19 cellular contexts compared by ENCODE assay signal in genomic region chr11:36618025-36618700, GRCh38. TPM values are rescaled to one million over a fixed set of nuclear protein-coding genes. Genes with fewer than 3 reads are reported as not detected.
DNase-seq lines count a peak whose midpoint lies in the region; ATAC-seq, FAIRE-seq and TF ChIP-seq lines count a peak whose summit lies in the region.
"Had no signal": no experiment of that assay in that cellular context is flagged by ENCODE, and none has a peak within 500 bp of the region (broad histone marks: within the 10 kb centered on the region; RNA-seq: fewer than 3 reads in every experiment).

No MANE protein-coding gene starts in this region.

- H3K9me3 ChIP-seq in DND-41 (ENCODE audit: insufficient read depth, low read length, severe bottlenecking) (no peaks in the 10 kb centered on the region), K562 (replicated peaks; ENCODE audit: control insufficient read depth, insufficient read depth, low read depth, low read length) (no peaks in the 10 kb centered on the region), thymus (ENCODE audit: control insufficient read depth) (no peaks in the 10 kb centered on the region)
- H3K9me3 ChIP-seq: MG63 had no signal

- 18% methylated on average over 4 of the region's 4 CpGs for WGBS in K562 (ENCODE audit: insufficient coverage, low coverage, missing lambda C conversion rate)
- WGBS in thymus = 89% methylated on average over 4 of the region's 4 CpGs

- H3K4me3 Mint-ChIP-seq in T-cell = peak overlapping the region in 1 of 3 donors; percentile 0
- H3K4me3 Mint-ChIP-seq: CD4-positive, CD25-positive, alpha-beta regulatory T cell had no signal

- FAIRE-seq in K562 (lab: Jason Lieb, UNC) = no peak
- FAIRE-seq: HepG2 had no signal

- no peaks in the 10 kb centered on the region for H3K36me3 Mint-ChIP-seq in T-cell
- H3K36me3 Mint-ChIP-seq: CD4-positive, CD25-positive, alpha-beta regulatory T cell had no signal

- H3K4me1 ChIP-seq in DND-41 (ENCODE audit: insufficient read depth, low read length) (peaks cover 79% of the 10 kb centered on the region), K562 (replicated peaks in 1 of 2; ENCODE audit: control insufficient read depth in 2 of 2, insufficient read depth in 2 of 2, low read length in 2 of 2) (peaks cover 0 to 17% of the 10 kb centered on the region in 2 experiments; a peak in 2 of 5 replicates), thymus (ENCODE audit: control insufficient read depth, insufficient read depth, low read length) (peaks cover 9% of the 10 kb centered on the region)

- no peaks in the 10 kb centered on the region for H3K9me3 Mint-ChIP-seq in T-cell
- H3K9me3 Mint-ChIP-seq: CD4-positive, CD25-positive, alpha-beta regulatory T cell had no signal

- H3K27ac ChIP-seq in DND-41 (ENCODE audit: low read length) = peak overlapping the region; percentile 96
- no peak overlapping the region for H3K27ac ChIP-seq in K562 (ENCODE audit: extremely low read depth, low read depth, low read length)
- H3K27ac ChIP-seq in thymus (ENCODE audit: low read depth) = peak overlapping the region; percentile 81
- H3K27ac ChIP-seq: GM23248 had no signal

- H3K4me2 ChIP-seq in DND-41 (ENCODE audit: insufficient read depth, low read length) = peak overlapping the region; percentile 62
- peak overlapping the region; percentile 13; the same call in 1 of the 2 replicates for H3K4me2 ChIP-seq in K562 (ENCODE audit: insufficient read depth, low read length)

- H3K4me1 Mint-ChIP-seq in T-cell = peaks cover 0 to 12% (median 3%) of the 10 kb centered on the region in 3 donors
- H3K4me1 Mint-ChIP-seq: CD4-positive, CD25-positive, alpha-beta regulatory T cell had no signal

- no peaks in the 10 kb centered on the region for H3K27me3 ChIP-seq in DND-41 (ENCODE audit: insufficient read depth, low read length, poor library complexity)
- H3K27me3 ChIP-seq in K562 (ENCODE audit: control insufficient read depth in 2 of 2, insufficient read depth in 2 of 2, low read length in 2 of 2) = no peaks in the 10 kb centered on the region
- no peaks in the 10 kb centered on the region for H3K27me3 ChIP-seq in thymus (ENCODE audit: control insufficient read depth, insufficient read depth)
- H3K27me3 ChIP-seq: MG63 had no signal

- in situ Hi-C loops in K562 (cut with MboI) = no loop called here

- H2AFZ ChIP-seq in DND-41 (ENCODE audit: low read depth, low read length) (no peak overlapping the region), K562 (ENCODE audit: low read depth, low read length) (no peak overlapping the region)

- TF ChIP-seq CTCF in DND-41 (IDR thresholded peaks at IDR 0.05; ENCODE audit: borderline replicate concordance, extremely low read depth, low read length, poor library complexity, severe bottlenecking) = no peak
- TF ChIP-seq CTCF in K562 (IDR thresholded peaks at IDR 0.05 in 2 of 3, conservative IDR thresholded peaks at IDR 0.05 in 1 of 3; ENCODE audit: insufficient read depth in 2 of 3, low read depth in 1 of 3, low read length in 3 of 3) = no peak

- H4K20me1 ChIP-seq in DND-41 (ENCODE audit: insufficient read depth, low read length) (no peaks in the 10 kb centered on the region), K562 (replicated peaks; ENCODE audit: control insufficient read depth, insufficient read depth, low read length) (no peaks in the 10 kb centered on the region)

- peak; percentile 74 for ATAC-seq in DND-41 (ENCODE audit: insufficient read depth, low read depth)
- no peak for ATAC-seq in K562
- no peak for ATAC-seq in T-cell (replicated peaks in 1 of 4)
- ATAC-seq: HepG2, PC-3 had no signal

- DNase-seq in DND-41 (peak; percentile 60), NCI-H82 treated with DMSO at 0.1 percent for 48 hours (lab: John Stamatoyannopoulos, UW; ENCODE audit: unreplicated experiment) (peak; percentile 73), K562 (ENCODE audit: extremely low read depth in 1 of 4, low spot score in 3 of 4) (peak in 1 of 4 experiments; percentile 28), KG1 (lab: John Stamatoyannopoulos, UW) (no peak), T-cell (no peak)
- no peak for DNase-seq in stimulated activated naive CD4-positive, alpha-beta T cell treated with Interleukin-2 at 50 U/mL for 16 hours (lab: John Stamatoyannopoulos, UW)
- DNase-seq: CD4-positive, CD25-positive, alpha-beta regulatory T cell; GM23248; MG63; NCI-H1105; NCI-H1694 treated with DMSO at 0.1 percent for 48 hours; NCI-H345; NCI-H526; PC-3; SW 1271 had no signal

- no TSS peak for BruUV-seq in K562 (replicated peaks; lab: Mats Ljungman, UMichigan)

- intact Hi-C loops in K562 (cut with micrococcal nuclease) = no loop called here

- H3K36me3 ChIP-seq in DND-41 (ENCODE audit: insufficient read depth, low read length) (no peaks in the 10 kb centered on the region), K562 (ENCODE audit: control insufficient read depth, insufficient read depth, low read length) (no peaks in the 10 kb centered on the region), thymus (ENCODE audit: control insufficient read depth, insufficient read depth) (no peaks in the 10 kb centered on the region)
- H3K36me3 ChIP-seq: MG63 had no signal

- POLR2A ChIA-PET in K562 (lab: Yijun Ruan, JAX) = interaction anchor here (0.8 to 1.7 kb wide), 2 partner anchors 10 to 54 kb away, joined by 4 to 5 read pairs; no protein-coding TSS in a partner anchor
- POLR2A ChIA-PET in T-cell (lab: Charles Lee) = no interaction called here

- H3K79me2 ChIP-seq in DND-41 (ENCODE audit: insufficient read depth, low read length) = peaks cover 65% of the 10 kb centered on the region
- H3K79me2 ChIP-seq in K562 (ENCODE audit: control insufficient read depth, insufficient read depth, low read length) = no peaks in the 10 kb centered on the region

- H3K27me3 Mint-ChIP-seq in T-cell = peaks cover 10 to 11% of the 10 kb centered on the region in 2 donors

- TF ChIP-seq POLR2A in K562 (conservative IDR thresholded peaks at IDR 0.05) = no peak

- TF ChIP-seq EP300 in K562 (IDR thresholded peaks at IDR 0.05; ENCODE audit: low read length) = peak; percentile 65

- H3K4me3 ChIP-seq in DND-41 (ENCODE audit: low read depth in 1 of 2, low read length in 2 of 2) = peak overlapping the region in 1 of 2 experiments; percentile 43; a peak in 2 of 4 replicates
- no peak overlapping the region for H3K4me3 ChIP-seq in K562
- H3K4me3 ChIP-seq in thymus (ENCODE audit: low read length) = peak overlapping the region; percentile 50
- H3K4me3 ChIP-seq: GM23248, MG63 had no signal

- H3K9ac ChIP-seq in DND-41 (ENCODE audit: low read depth, low read length) (peak overlapping the region; percentile 59), K562 (ENCODE audit: insufficient read depth in 1 of 2, low read depth in 2 of 2, low read length in 2 of 2) (no peak overlapping the region)
- H3K9ac ChIP-seq: GM23248 had no signal

- H3K9me1 ChIP-seq in K562 (ENCODE audit: control insufficient read depth, insufficient read depth, low read length) = no peaks in the 10 kb centered on the region

- no peak overlapping the region for H3K27ac Mint-ChIP-seq in T-cell
- H3K27ac Mint-ChIP-seq: CD4-positive, CD25-positive, alpha-beta regulatory T cell had no signal

- TF ChIP-seq RAD21 in K562 (CRISPR knock-in tag; conservative IDR thresholded peaks at IDR 0.05 in 1 of 2, IDR thresholded peaks at IDR 0.05 in 1 of 2) = no peak

- CTCF ChIA-PET in K562 (lab: Yijun Ruan, JAX; ENCODE audit: low intra/inter-chr PET ratio) (no interaction called here), T-cell (lab: Charles Lee) (interaction anchor here (0.8 kb wide), 2 partner anchors 9 to 54 kb away, joined by 3 read pairs; no protein-coding TSS in a partner anchor)

RNA-seq across cellular contexts. Expression of gene RAG2, which starts 20.1 kb away (rescaled TPM):
- total RNA-seq in K562 (2011; cell fraction: chromatin; rRNA removed; ENCODE audit: low replicate concordance) = not detected in 2 replicates
- total RNA-seq in K562 (2011; cell fraction: nucleolus; rRNA removed) = not detected in 2 replicates
- not detected in 2 replicates for total RNA-seq in K562 (2011; cell fraction: nucleoplasm; rRNA removed)
- total RNA-seq in K562 (2014; rRNA removed) (0.04 and 2.7 TPM in 2 replicates), K562 (2014; rRNA removed; fragmentation: Illumina TruSeq; extraction: Trizol) (0.07 and 0.16 TPM in 2 replicates), K562 (2015; rRNA removed; fragmentation: Illumina TruSeq; extraction: Trizol) (0.53 and 0.72 TPM in 2 replicates), K562 (2021) (not detected in 2 replicates), T-cell (not detected)
- polyA plus RNA-seq in K562 (2011; rRNA removed) (not detected in 2 replicates), K562 (2014; fragmentation: Illumina TruSeq; extraction: Trizol) (0.06 and 0.08 TPM in 2 replicates), K562 (2014; fragmentation: Nextera tagmentation; extraction: Ambion mirVana) (under 1 TPM; 0.24 to 0.28 TPM), K562 (2014; rRNA removed) (0.89 TPM in 1 of 2 replicates, not detected in the other), thymus (16.5 TPM)
- polyA plus RNA-seq in K562 (2011; cell fraction: cytosol; rRNA removed) = not detected in 2 replicates
- polyA plus RNA-seq in K562 (2011; cell fraction: nucleus; rRNA removed) = not detected in 2 replicates
- polyA plus RNA-seq in K562 (2012) = 0.34 and 0.42 TPM in 2 replicates
- polyA minus RNA-seq in K562 (2011; rRNA and poly(A)+ RNA removed) = not detected in 2 replicates
- polyA minus RNA-seq in K562 (2011; cell fraction: cytosol; rRNA and poly(A)+ RNA removed) = not detected in 2 replicates
- polyA minus RNA-seq in K562 (2011; cell fraction: nucleus; rRNA and poly(A)+ RNA removed) = not detected in 2 replicates
- total RNA-seq: A673; CD4-positive, CD25-positive, alpha-beta regulatory T cell; GM23248; HepG2; PC-3; SK-MEL-5 had no signal
- polyA plus RNA-seq: CD4-positive, CD25-positive, alpha-beta regulatory T cell; GM23248; HepG2 had no signal

RNA-seq across cellular contexts. Expression of gene IFTAP, which starts 23.9 kb away (rescaled TPM):
- total RNA-seq in K562 (2011; cell fraction: chromatin; rRNA removed; ENCODE audit: low replicate concordance) = 0.32 and 3.1 TPM in 2 replicates
- total RNA-seq in K562 (2011; cell fraction: nucleolus; rRNA removed) = 0.50 and 1.3 TPM in 2 replicates
- total RNA-seq in K562 (2011; cell fraction: nucleoplasm; rRNA removed) = 2.7 and 3.0 TPM in 2 replicates
- total RNA-seq in K562 (2014; rRNA removed) (10.4 and 10.7 TPM in 2 replicates), K562 (2014; rRNA removed; fragmentation: Illumina TruSeq; extraction: Trizol) (20.1 and 21.4 TPM in 2 replicates), K562 (2015; rRNA removed; fragmentation: Illumina TruSeq; extraction: Trizol) (15.0 and 17.0 TPM in 2 replicates), K562 (2021) (9.2 and 9.8 TPM in 2 replicates), T-cell (1 to 10 TPM in 3 of 5 donors, under 1 TPM in 2; 0.59 to 1.5 (median 1.0) TPM)
- polyA plus RNA-seq in K562 (2011; rRNA removed) (4.4 and 12.2 TPM in 2 replicates), K562 (2014; fragmentation: Illumina TruSeq; extraction: Trizol) (20.6 and 30.0 TPM in 2 replicates), K562 (2014; fragmentation: Nextera tagmentation; extraction: Ambion mirVana) (10 to 100 TPM; 18.1 to 22.4 TPM), K562 (2014; rRNA removed) (17.0 and 23.1 TPM in 2 replicates), thymus (31.8 TPM)
- polyA plus RNA-seq in K562 (2011; cell fraction: cytosol; rRNA removed) = 2.3 and 3.1 TPM in 2 replicates
- polyA plus RNA-seq in K562 (2011; cell fraction: nucleus; rRNA removed) = 1.2 and 1.3 TPM in 2 replicates
- polyA plus RNA-seq in K562 (2012) = 19.5 and 26.7 TPM in 2 replicates
- polyA minus RNA-seq in K562 (2011; rRNA and poly(A)+ RNA removed) = 3.6 and 5.0 TPM in 2 replicates
- polyA minus RNA-seq in K562 (2011; cell fraction: cytosol; rRNA and poly(A)+ RNA removed) = 1.7 TPM in 1 of 2 replicates, not detected in the other
- polyA minus RNA-seq in K562 (2011; cell fraction: nucleus; rRNA and poly(A)+ RNA removed) = 2.1 and 3.4 TPM in 2 replicates
- total RNA-seq: CD4-positive, CD25-positive, alpha-beta regulatory T cell had no signal

RNA-seq across cellular contexts. Expression of gene RAG1, which starts 50.4 kb away (rescaled TPM):
- total RNA-seq in K562 (2011; cell fraction: chromatin; rRNA removed; ENCODE audit: low replicate concordance) = 1.8 and 6.2 TPM in 2 replicates
- total RNA-seq in K562 (2011; cell fraction: nucleolus; rRNA removed) = 0.83 and 2.0 TPM in 2 replicates
- 2.6 and 6.9 TPM in 2 replicates for total RNA-seq in K562 (2011; cell fraction: nucleoplasm; rRNA removed)
- total RNA-seq in K562 (2014; rRNA removed) (1.8 and 2.0 TPM in 2 replicates), K562 (2014; rRNA removed; fragmentation: Illumina TruSeq; extraction: Trizol) (2.5 and 2.8 TPM in 2 replicates), K562 (2015; rRNA removed; fragmentation: Illumina TruSeq; extraction: Trizol) (1.5 and 1.7 TPM in 2 replicates), K562 (2021) (1.6 and 2.1 TPM in 2 replicates), T-cell (under 1 TPM; 0.10 to 0.67 (median 0.39) TPM)
- polyA plus RNA-seq in K562 (2011; rRNA removed) (0.93 and 1.7 TPM in 2 replicates), K562 (2014; fragmentation: Illumina TruSeq; extraction: Trizol) (2.0 and 2.2 TPM in 2 replicates), K562 (2014; fragmentation: Nextera tagmentation; extraction: Ambion mirVana) (under 1 TPM; 0.49 to 0.89 TPM), K562 (2014; rRNA removed) (1.4 and 1.5 TPM in 2 replicates), thymus (24.6 TPM)
- 0.27 and 0.40 TPM in 2 replicates for polyA plus RNA-seq in K562 (2011; cell fraction: cytosol; rRNA removed)
- polyA plus RNA-seq in K562 (2011; cell fraction: nucleus; rRNA removed) = 1.9 and 2.4 TPM in 2 replicates
- 1.7 and 2.8 TPM in 2 replicates for polyA plus RNA-seq in K562 (2012)
- 1.3 and 1.9 TPM in 2 replicates for polyA minus RNA-seq in K562 (2011; rRNA and poly(A)+ RNA removed)
- polyA minus RNA-seq in K562 (2011; cell fraction: cytosol; rRNA and poly(A)+ RNA removed) = 1.3 TPM in 2 replicates
- polyA minus RNA-seq in K562 (2011; cell fraction: nucleus; rRNA and poly(A)+ RNA removed) = 1.1 and 1.2 TPM in 2 replicates

Comparison
In these comparisons a context has a peak if more than half of its experiments do, and no peak if none do; other contexts are left out.
1. DNase-seq: peak in DND-41 (single experiment) and NCI-H82 treated with DMSO at 0.1 percent for 48 hours (single experiment); none in KG1 (single experiment), T-cell (0 of 34) and stimulated activated naive CD4-positive, alpha-beta T cell treated with Interleukin-2 at 50 U/mL for 16 hours (single experiment).